Comparison of ENCODE assay signal across 9 cellular contexts in genomic region chr19:14530505-14530904, GRCh38. TPM values are rescaled to one million over a fixed set of nuclear protein-coding genes. Genes with fewer than 3 reads are reported as not detected.
A peak's percentile ranks its signal among the peaks of the same experiment; 100 is the strongest.
DNase-seq lines count a peak whose midpoint lies in the region; ATAC-seq, FAIRE-seq and TF ChIP-seq lines count a peak whose summit lies in the region.
"Had no signal": no experiment of that assay in that cellular context is flagged by ENCODE, and none has a peak within 500 bp of the region (broad histone marks: within the 10 kb centered on the region; RNA-seq: fewer than 3 reads in every experiment).

No MANE protein-coding gene starts in this region.

- peaks cover 43% of the 10 kb centered on the region for H3K79me2 ChIP-seq in HepG2 (ENCODE audit: insufficient read depth, low read length)

- no peak for FAIRE-seq in HepG2 (lab: Jason Lieb, UNC)

- peak overlapping the region; percentile 88 for H3K4me2 ChIP-seq in HepG2 (ENCODE audit: low read depth, low read length)

- peaks cover 38% of the 10 kb centered on the region for H3K4me1 Mint-ChIP-seq in activated naive CD8-positive, alpha-beta T cell (ENCODE audit: low read depth)

- H3K4me3 ChIP-seq in cardiac muscle cell: peak overlapping the region; percentile 63
- peak overlapping the region; percentile 78 to 89 (median 85); a peak in 4 of 6 replicates for H3K4me3 ChIP-seq in HepG2 (replicated peaks in 1 of 3; ENCODE audit: insufficient read depth in 1 of 3, low read depth in 2 of 3, low read length in 3 of 3)
- peak overlapping the region in 3 of 4 donors; percentile 57 to 90 (median 75) for H3K4me3 ChIP-seq in upper lobe of left lung

- DNase-seq in cardiac muscle cell (ENCODE audit: low read depth in 1 of 2, low spot score in 1 of 2) (no peak), cardiac septum (ENCODE audit: low spot score) (no peak), HepG2 (ENCODE audit: low spot score) (no peak), upper lobe of left lung (no peak), COLO668 (lab: John Stamatoyannopoulos, UW; ENCODE audit: unreplicated experiment) (no peak), NCI-H1092 treated with DMSO at 0.1 percent for 48 hours (lab: John Stamatoyannopoulos, UW) (no peak), COR-L47 (lab: John Stamatoyannopoulos, UW) (no peak)
- DNase-seq: DMS79 had no signal

- POLR2A ChIA-PET in HepG2 (lab: Yijun Ruan, JAX): interaction anchor here (0.8 to 3.6 kb wide), 3 partner anchors 11 to 24 kb away, joined by 4 to 39 read pairs (median 5); partner anchors contain the start of gene DNAJB1

- no peak overlapping the region for H3K27ac ChIP-seq in cardiac muscle cell
- H3K27ac ChIP-seq in HepG2 (ENCODE audit: extremely low read length, insufficient read depth, low read length): peak overlapping the region; percentile 82
- H3K27ac ChIP-seq in upper lobe of left lung: peak overlapping the region; percentile 91 to 97 (median 91)

- H3K9me3 Mint-ChIP-seq in activated naive CD8-positive, alpha-beta T cell (ENCODE audit: low read depth): no peaks in the 10 kb centered on the region

- TF ChIP-seq POLR2A in HepG2 (IDR thresholded peaks at IDR 0.05; ENCODE audit: insufficient read depth in 1 of 2, low read depth in 2 of 2, low read length in 2 of 2) (no peak), upper lobe of left lung (IDR thresholded peaks at IDR 0.05) (no peak)

- in situ Hi-C loops in HepG2 (cut with HindIII; ENCODE audit: extremely low pct_ligation_motif_present, low pct_unique_long_range_greater_than_20kb): no loop called here

- no peak overlapping the region for H2AFZ ChIP-seq in HepG2 (ENCODE audit: low read length)

- H3K9me3 ChIP-seq in cardiac muscle cell (ENCODE audit: low read depth) (no peaks in the 10 kb centered on the region), HepG2 (ENCODE audit: low read length) (no peaks in the 10 kb centered on the region), upper lobe of left lung (no peaks in the 10 kb centered on the region)

- H3K27me3 ChIP-seq in cardiac muscle cell: no peaks in the 10 kb centered on the region
- no peaks in the 10 kb centered on the region; a peak in 1 of 5 replicates for H3K27me3 ChIP-seq in HepG2 (ENCODE audit: control insufficient read depth in 1 of 2, insufficient read depth in 2 of 2, low read length in 2 of 2)
- no peaks in the 10 kb centered on the region for H3K27me3 ChIP-seq in upper lobe of left lung

- no peaks in the 10 kb centered on the region for H3K27me3 Mint-ChIP-seq in activated naive CD8-positive, alpha-beta T cell

- H3K36me3 Mint-ChIP-seq in activated naive CD8-positive, alpha-beta T cell: no peaks in the 10 kb centered on the region

- CTCF ChIA-PET in HepG2 (lab: Yijun Ruan, JAX; ENCODE audit: low intra/inter-chr PET ratio, low total read pairs): no interaction called here

- peak overlapping the region; percentile 85; the same call in 1 of the 2 replicates for H3K9ac ChIP-seq in HepG2 (ENCODE audit: insufficient read depth, low read depth, low read length)

- no peaks in the 10 kb centered on the region for H4K20me1 ChIP-seq in HepG2 (ENCODE audit: insufficient read depth, low read length)

- peak overlapping the region; percentile 95 for H3K4me3 Mint-ChIP-seq in activated naive CD8-positive, alpha-beta T cell

- intact Hi-C loops in cardiac septum (cut with DNase I) (no loop called here), HepG2 (cut with micrococcal nuclease; ENCODE audit: unreplicated experiment) (no loop called here)

- H3K36me3 ChIP-seq in cardiac muscle cell: no peaks in the 10 kb centered on the region
- H3K36me3 ChIP-seq in HepG2 (replicated peaks in 1 of 2; ENCODE audit: control insufficient read depth in 1 of 2, insufficient read depth in 2 of 2, low read length in 2 of 2): peaks cover 2 to 6% of the 10 kb centered on the region in 2 experiments; a peak in 3 of 5 replicates
- peaks cover 0 to 4% (median 2%) of the 10 kb centered on the region in 4 donors for H3K36me3 ChIP-seq in upper lobe of left lung

- no peak for TF ChIP-seq CTCF in cardiac muscle cell (IDR thresholded peaks at IDR 0.05; ENCODE audit: low read depth, low read length)
- TF ChIP-seq CTCF in HepG2 (CRISPR knock-in tag; IDR thresholded peaks at IDR 0.05): no peak
- no peak for TF ChIP-seq CTCF in upper lobe of left lung (IDR thresholded peaks at IDR 0.05)

- BruUV-seq in HepG2 (replicated peaks; lab: Mats Ljungman, UMichigan): no TSS peak

- TF ChIP-seq EP300 in HepG2 (IDR thresholded peaks at IDR 0.05; ENCODE audit: low read depth in 2 of 2, low read length in 2 of 2) (no peak), HepG2 (CRISPR knock-in tag; IDR thresholded peaks at IDR 0.05; ENCODE audit: borderline replicate concordance) (no peak), upper lobe of left lung (IDR thresholded peaks at IDR 0.05) (no peak)

- ATAC-seq in HepG2: no peak
- ATAC-seq in upper lobe of left lung (ENCODE audit: low FRiP score in 2 of 2): no peak

- H3K4me1 ChIP-seq in cardiac muscle cell (ENCODE audit: low read depth): peaks cover 4% of the 10 kb centered on the region
- peaks cover 35% of the 10 kb centered on the region for H3K4me1 ChIP-seq in HepG2 (ENCODE audit: insufficient read depth, low read length)
- peaks cover 11 to 30% (median 16%) of the 10 kb centered on the region in 4 donors for H3K4me1 ChIP-seq in upper lobe of left lung

- WGBS in HepG2 (ENCODE audit: low lambda C conversion rate): 62% methylated on average over 3 of the region's 3 CpGs
- WGBS in upper lobe of left lung, 2 donors: 44 to 51% methylated on average over 3 of the region's 3 CpGs

- H3K27ac Mint-ChIP-seq in activated naive CD8-positive, alpha-beta T cell: peak overlapping the region; percentile 66

- no peak for TF ChIP-seq RAD21 in HepG2 (CRISPR knock-in tag; IDR thresholded peaks at IDR 0.05)

RNA-seq across cellular contexts. Expression of gene TECR, which starts 1.1 kb away (rescaled TPM):
- total RNA-seq in cardiac muscle cell (77.4 and 83.1 TPM in 2 replicates), cardiac septum (62.0 TPM), HepG2 (2016; rRNA removed; fragmentation: Illumina TruSeq; extraction: Trizol) (25.9 and 54.9 TPM in 2 replicates), upper lobe of left lung (100 to 1,000 TPM in 2 of 6 donors, 10 to 100 TPM in 4; 54.0 to 124 (median 80.6) TPM)
- polyA plus RNA-seq in cardiac muscle cell (245 and 345 TPM in 2 replicates), HepG2 (2011; rRNA removed) (121 and 137 TPM in 2 replicates)
- 25.1 and 26.1 TPM in 2 replicates for total RNA-seq in HepG2 (2016; cell fraction: cytosol; rRNA removed; fragmentation: Illumina TruSeq; extraction: Trizol; ENCODE audit: low read depth)
- 24.8 and 55.4 TPM in 2 replicates for total RNA-seq in HepG2 (2016; cell fraction: insoluble cytoplasmic fraction; rRNA removed; fragmentation: Illumina TruSeq; extraction: Trizol)
- 23.9 and 26.8 TPM in 2 replicates for total RNA-seq in HepG2 (2016; cell fraction: membrane; rRNA removed; fragmentation: Illumina TruSeq; extraction: Trizol)
- 68.9 and 76.1 TPM in 2 replicates for total RNA-seq in HepG2 (2016; cell fraction: nucleus; rRNA removed; fragmentation: Illumina TruSeq; extraction: Trizol)
- polyA plus RNA-seq in HepG2 (2011; cell fraction: cytosol; rRNA removed): 131 and 134 TPM in 2 replicates
- polyA plus RNA-seq in HepG2 (2011; cell fraction: nucleus; rRNA removed): 178 and 205 TPM in 2 replicates
- polyA plus RNA-seq in HepG2 (2012): 94.0 and 122 TPM in 2 replicates
- polyA plus RNA-seq in HepG2 (2016; cell fraction: cytosol; fragmentation: Illumina TruSeq; extraction: Trizol; ENCODE audit: low read depth): 70.2 and 77.8 TPM in 2 replicates
- 52.7 and 78.7 TPM in 2 replicates for polyA plus RNA-seq in HepG2 (2016; cell fraction: insoluble cytoplasmic fraction; fragmentation: Illumina TruSeq; extraction: Trizol; ENCODE audit: low read depth)
- polyA plus RNA-seq in HepG2 (2016; cell fraction: membrane; fragmentation: Illumina TruSeq; extraction: Trizol; ENCODE audit: low read depth): 63.3 and 69.9 TPM in 2 replicates
- 231 and 244 TPM in 2 replicates for polyA plus RNA-seq in HepG2 (2016; cell fraction: nucleus; fragmentation: Illumina TruSeq; extraction: Trizol; ENCODE audit: insufficient read depth, low read depth)
- 243 and 582 TPM in 2 replicates for polyA minus RNA-seq in HepG2 (2011; rRNA and poly(A)+ RNA removed; ENCODE audit: low replicate concordance)
- 99.1 and 118 TPM in 2 replicates for polyA minus RNA-seq in HepG2 (2011; cell fraction: cytosol; rRNA and poly(A)+ RNA removed)
- polyA minus RNA-seq in HepG2 (2011; cell fraction: nucleus; rRNA and poly(A)+ RNA removed): 62.2 and 64.2 TPM in 2 replicates

RNA-seq across cellular contexts. Expression of gene DNAJB1, which starts 12.3 kb away (rescaled TPM):
- total RNA-seq in cardiac muscle cell (41.8 and 56.4 TPM in 2 replicates), cardiac septum (61.6 TPM), HepG2 (2016; rRNA removed; fragmentation: Illumina TruSeq; extraction: Trizol) (87.5 and 101 TPM in 2 replicates), upper lobe of left lung (100 to 1,000 TPM in 3 of 6 donors, 10 to 100 TPM in 3; 33.5 to 137 (median 101) TPM)
- polyA plus RNA-seq in cardiac muscle cell (76.5 and 82.8 TPM in 2 replicates), HepG2 (2011; rRNA removed) (97.3 and 108 TPM in 2 replicates)
- 43.8 and 48.3 TPM in 2 replicates for total RNA-seq in HepG2 (2016; cell fraction: cytosol; rRNA removed; fragmentation: Illumina TruSeq; extraction: Trizol; ENCODE audit: low read depth)
- 87.7 and 97.3 TPM in 2 replicates for total RNA-seq in HepG2 (2016; cell fraction: insoluble cytoplasmic fraction; rRNA removed; fragmentation: Illumina TruSeq; extraction: Trizol)
- 100 and 105 TPM in 2 replicates for total RNA-seq in HepG2 (2016; cell fraction: membrane; rRNA removed; fragmentation: Illumina TruSeq; extraction: Trizol)
- 40.6 and 45.4 TPM in 2 replicates for total RNA-seq in HepG2 (2016; cell fraction: nucleus; rRNA removed; fragmentation: Illumina TruSeq; extraction: Trizol)
- 90.1 and 116 TPM in 2 replicates for polyA plus RNA-seq in HepG2 (2011; cell fraction: cytosol; rRNA removed)
- 41.8 and 55.7 TPM in 2 replicates for polyA plus RNA-seq in HepG2 (2011; cell fraction: nucleus; rRNA removed)
- polyA plus RNA-seq in HepG2 (2012): 45.3 and 99.6 TPM in 2 replicates
- 43.8 and 48.0 TPM in 2 replicates for polyA plus RNA-seq in HepG2 (2016; cell fraction: cytosol; fragmentation: Illumina TruSeq; extraction: Trizol; ENCODE audit: low read depth)
- polyA plus RNA-seq in HepG2 (2016; cell fraction: insoluble cytoplasmic fraction; fragmentation: Illumina TruSeq; extraction: Trizol; ENCODE audit: low read depth): 139 and 144 TPM in 2 replicates
- 72.7 and 75.0 TPM in 2 replicates for polyA plus RNA-seq in HepG2 (2016; cell fraction: membrane; fragmentation: Illumina TruSeq; extraction: Trizol; ENCODE audit: low read depth)
- 76.4 and 83.8 TPM in 2 replicates for polyA plus RNA-seq in HepG2 (2016; cell fraction: nucleus; fragmentation: Illumina TruSeq; extraction: Trizol; ENCODE audit: insufficient read depth, low read depth)
- 94.0 and 151 TPM in 2 replicates for polyA minus RNA-seq in HepG2 (2011; rRNA and poly(A)+ RNA removed; ENCODE audit: low replicate concordance)
- 34.2 and 35.4 TPM in 2 replicates for polyA minus RNA-seq in HepG2 (2011; cell fraction: cytosol; rRNA and poly(A)+ RNA removed)
- 42.7 and 47.7 TPM in 2 replicates for polyA minus RNA-seq in HepG2 (2011; cell fraction: nucleus; rRNA and poly(A)+ RNA removed)

RNA-seq across cellular contexts. Expression of gene GIPC1, which starts 34.6 kb away (rescaled TPM):
- 133 and 172 TPM in 2 replicates for total RNA-seq in cardiac muscle cell
- polyA plus RNA-seq in cardiac muscle cell: 117 and 145 TPM in 2 replicates
- total RNA-seq in cardiac septum: 49.5 TPM
- total RNA-seq in HepG2 (2016; rRNA removed; fragmentation: Illumina TruSeq; extraction: Trizol): 44.3 and 48.1 TPM in 2 replicates
- total RNA-seq in HepG2 (2016; cell fraction: cytosol; rRNA removed; fragmentation: Illumina TruSeq; extraction: Trizol; ENCODE audit: low read depth): 24.7 and 30.5 TPM in 2 replicates
- 46.7 and 53.0 TPM in 2 replicates for total RNA-seq in HepG2 (2016; cell fraction: insoluble cytoplasmic fraction; rRNA removed; fragmentation: Illumina TruSeq; extraction: Trizol)
- 34.5 and 47.8 TPM in 2 replicates for total RNA-seq in HepG2 (2016; cell fraction: membrane; rRNA removed; fragmentation: Illumina TruSeq; extraction: Trizol)
- 19.0 and 25.5 TPM in 2 replicates for total RNA-seq in HepG2 (2016; cell fraction: nucleus; rRNA removed; fragmentation: Illumina TruSeq; extraction: Trizol)
- 27.1 and 32.8 TPM in 2 replicates for polyA plus RNA-seq in HepG2 (2011; rRNA removed)
- polyA plus RNA-seq in HepG2 (2011; cell fraction: cytosol; rRNA removed): 26.8 and 37.9 TPM in 2 replicates
- 27.4 and 33.0 TPM in 2 replicates for polyA plus RNA-seq in HepG2 (2011; cell fraction: nucleus; rRNA removed)
- polyA plus RNA-seq in HepG2 (2012): 13.4 and 20.7 TPM in 2 replicates
- polyA plus RNA-seq in HepG2 (2016; cell fraction: cytosol; fragmentation: Illumina TruSeq; extraction: Trizol; ENCODE audit: low read depth): 24.6 and 33.2 TPM in 2 replicates
- 49.5 and 56.2 TPM in 2 replicates for polyA plus RNA-seq in HepG2 (2016; cell fraction: insoluble cytoplasmic fraction; fragmentation: Illumina TruSeq; extraction: Trizol; ENCODE audit: low read depth)
- 38.6 and 41.5 TPM in 2 replicates for polyA plus RNA-seq in HepG2 (2016; cell fraction: membrane; fragmentation: Illumina TruSeq; extraction: Trizol; ENCODE audit: low read depth)
- polyA plus RNA-seq in HepG2 (2016; cell fraction: nucleus; fragmentation: Illumina TruSeq; extraction: Trizol; ENCODE audit: insufficient read depth, low read depth): 48.3 and 51.4 TPM in 2 replicates
- polyA minus RNA-seq in HepG2 (2011; rRNA and poly(A)+ RNA removed; ENCODE audit: low replicate concordance): 30.0 and 63.8 TPM in 2 replicates
- polyA minus RNA-seq in HepG2 (2011; cell fraction: cytosol; rRNA and poly(A)+ RNA removed): 17.9 and 20.6 TPM in 2 replicates
- 9.7 and 11.3 TPM in 2 replicates for polyA minus RNA-seq in HepG2 (2011; cell fraction: nucleus; rRNA and poly(A)+ RNA removed)
- 100 to 1,000 TPM; 103 to 283 (median 152) TPM for total RNA-seq in upper lobe of left lung

RNA-seq across cellular contexts. Expression of gene NDUFB7, which starts 41.4 kb away (rescaled TPM):
- total RNA-seq in cardiac muscle cell (381 and 600 TPM in 2 replicates), cardiac septum (382 TPM), HepG2 (2016; rRNA removed; fragmentation: Illumina TruSeq; extraction: Trizol) (198 and 244 TPM in 2 replicates), upper lobe of left lung (100 to 1,000 TPM; 124 to 350 (median 171) TPM)
- polyA plus RNA-seq in cardiac muscle cell (445 and 518 TPM in 2 replicates), HepG2 (2011; rRNA removed) (156 and 192 TPM in 2 replicates)
- 82.1 and 95.0 TPM in 2 replicates for total RNA-seq in HepG2 (2016; cell fraction: cytosol; rRNA removed; fragmentation: Illumina TruSeq; extraction: Trizol; ENCODE audit: low read depth)
- 211 and 273 TPM in 2 replicates for total RNA-seq in HepG2 (2016; cell fraction: insoluble cytoplasmic fraction; rRNA removed; fragmentation: Illumina TruSeq; extraction: Trizol)
- 110 and 154 TPM in 2 replicates for total RNA-seq in HepG2 (2016; cell fraction: membrane; rRNA removed; fragmentation: Illumina TruSeq; extraction: Trizol)
- 70.6 and 78.7 TPM in 2 replicates for total RNA-seq in HepG2 (2016; cell fraction: nucleus; rRNA removed; fragmentation: Illumina TruSeq; extraction: Trizol)
- 190 and 437 TPM in 2 replicates for polyA plus RNA-seq in HepG2 (2011; cell fraction: cytosol; rRNA removed)
- polyA plus RNA-seq in HepG2 (2011; cell fraction: nucleus; rRNA removed): 175 and 191 TPM in 2 replicates
- 61.7 and 64.5 TPM in 2 replicates for polyA plus RNA-seq in HepG2 (2012)
- polyA plus RNA-seq in HepG2 (2016; cell fraction: cytosol; fragmentation: Illumina TruSeq; extraction: Trizol; ENCODE audit: low read depth): 81.2 and 92.7 TPM in 2 replicates
- 241 and 259 TPM in 2 replicates for polyA plus RNA-seq in HepG2 (2016; cell fraction: insoluble cytoplasmic fraction; fragmentation: Illumina TruSeq; extraction: Trizol; ENCODE audit: low read depth)
- polyA plus RNA-seq in HepG2 (2016; cell fraction: membrane; fragmentation: Illumina TruSeq; extraction: Trizol; ENCODE audit: low read depth): 104 and 120 TPM in 2 replicates
- polyA plus RNA-seq in HepG2 (2016; cell fraction: nucleus; fragmentation: Illumina TruSeq; extraction: Trizol; ENCODE audit: insufficient read depth, low read depth): 132 and 145 TPM in 2 replicates
- 70.0 and 85.2 TPM in 2 replicates for polyA minus RNA-seq in HepG2 (2011; rRNA and poly(A)+ RNA removed; ENCODE audit: low replicate concordance)
- 35.3 and 38.9 TPM in 2 replicates for polyA minus RNA-seq in HepG2 (2011; cell fraction: cytosol; rRNA and poly(A)+ RNA removed)
- polyA minus RNA-seq in HepG2 (2011; cell fraction: nucleus; rRNA and poly(A)+ RNA removed): 12.1 and 13.1 TPM in 2 replicates

RNA-seq across cellular contexts. Expression of gene CLEC17A, which starts 52.4 kb away (rescaled TPM):
- not detected in 2 replicates for total RNA-seq in cardiac muscle cell
- not detected in 2 replicates for polyA plus RNA-seq in cardiac muscle cell
- total RNA-seq in cardiac septum: not detected
- total RNA-seq in HepG2 (2016; rRNA removed; fragmentation: Illumina TruSeq; extraction: Trizol): not detected in 2 replicates
- total RNA-seq in HepG2 (2016; cell fraction: cytosol; rRNA removed; fragmentation: Illumina TruSeq; extraction: Trizol; ENCODE audit: low read depth): not detected in 2 replicates
- not detected in 2 replicates for total RNA-seq in HepG2 (2016; cell fraction: insoluble cytoplasmic fraction; rRNA removed; fragmentation: Illumina TruSeq; extraction: Trizol)
- total RNA-seq in HepG2 (2016; cell fraction: membrane; rRNA removed; fragmentation: Illumina TruSeq; extraction: Trizol): not detected in 2 replicates
- not detected in 2 replicates for total RNA-seq in HepG2 (2016; cell fraction: nucleus; rRNA removed; fragmentation: Illumina TruSeq; extraction: Trizol)
- polyA plus RNA-seq in HepG2 (2011; rRNA removed): not detected in 2 replicates
- not detected in 2 replicates for polyA plus RNA-seq in HepG2 (2011; cell fraction: cytosol; rRNA removed)
- not detected in 2 replicates for polyA plus RNA-seq in HepG2 (2011; cell fraction: nucleus; rRNA removed)
- not detected in 2 replicates for polyA plus RNA-seq in HepG2 (2012)
- polyA plus RNA-seq in HepG2 (2016; cell fraction: cytosol; fragmentation: Illumina TruSeq; extraction: Trizol; ENCODE audit: low read depth): not detected in 2 replicates
- not detected in 2 replicates for polyA plus RNA-seq in HepG2 (2016; cell fraction: insoluble cytoplasmic fraction; fragmentation: Illumina TruSeq; extraction: Trizol; ENCODE audit: low read depth)
- polyA plus RNA-seq in HepG2 (2016; cell fraction: membrane; fragmentation: Illumina TruSeq; extraction: Trizol; ENCODE audit: low read depth): not detected in 2 replicates
- polyA plus RNA-seq in HepG2 (2016; cell fraction: nucleus; fragmentation: Illumina TruSeq; extraction: Trizol; ENCODE audit: insufficient read depth, low read depth): not detected in 2 replicates
- 0.33 TPM in 1 of 2 replicates, not detected in the other for polyA minus RNA-seq in HepG2 (2011; rRNA and poly(A)+ RNA removed; ENCODE audit: low replicate concordance)
- not detected in 2 replicates for polyA minus RNA-seq in HepG2 (2011; cell fraction: cytosol; rRNA and poly(A)+ RNA removed)
- not detected in 2 replicates for polyA minus RNA-seq in HepG2 (2011; cell fraction: nucleus; rRNA and poly(A)+ RNA removed)
- total RNA-seq in upper lobe of left lung: not detected
